In the genomic region with DNA sequence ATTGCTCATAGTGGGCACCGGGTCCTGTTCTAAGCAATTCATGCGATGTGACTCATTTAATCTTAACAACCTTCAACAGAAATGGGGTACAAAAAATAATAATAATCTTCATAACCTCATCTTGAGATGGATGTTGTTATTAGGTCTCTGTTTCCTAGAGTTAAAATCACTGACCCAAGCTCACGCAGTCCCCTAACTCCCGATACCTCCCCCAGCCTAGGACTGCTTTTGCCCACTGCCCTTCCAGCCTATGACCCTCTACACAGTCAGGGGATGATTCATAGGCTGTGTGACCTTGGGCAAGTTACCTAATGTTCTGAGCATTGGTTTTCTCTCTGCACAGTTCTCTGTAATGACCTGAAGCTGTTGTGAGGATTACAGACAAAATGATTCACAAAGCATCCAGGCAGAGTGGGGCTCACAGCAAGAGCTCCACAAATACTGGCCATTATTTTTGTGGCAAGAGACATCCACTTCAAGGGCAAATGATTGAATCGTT, we compare ENCODE assay signal across 1 cellular context.
TF ChIP-seq lines count a peak whose summit lies in the region.

No MANE protein-coding gene starts in this region.

TF ChIP-seq in K562, 482 proteins besides CTCF, POLR2A, EP300 and RAD21:
- TF ChIP-seq, protein P1, sequence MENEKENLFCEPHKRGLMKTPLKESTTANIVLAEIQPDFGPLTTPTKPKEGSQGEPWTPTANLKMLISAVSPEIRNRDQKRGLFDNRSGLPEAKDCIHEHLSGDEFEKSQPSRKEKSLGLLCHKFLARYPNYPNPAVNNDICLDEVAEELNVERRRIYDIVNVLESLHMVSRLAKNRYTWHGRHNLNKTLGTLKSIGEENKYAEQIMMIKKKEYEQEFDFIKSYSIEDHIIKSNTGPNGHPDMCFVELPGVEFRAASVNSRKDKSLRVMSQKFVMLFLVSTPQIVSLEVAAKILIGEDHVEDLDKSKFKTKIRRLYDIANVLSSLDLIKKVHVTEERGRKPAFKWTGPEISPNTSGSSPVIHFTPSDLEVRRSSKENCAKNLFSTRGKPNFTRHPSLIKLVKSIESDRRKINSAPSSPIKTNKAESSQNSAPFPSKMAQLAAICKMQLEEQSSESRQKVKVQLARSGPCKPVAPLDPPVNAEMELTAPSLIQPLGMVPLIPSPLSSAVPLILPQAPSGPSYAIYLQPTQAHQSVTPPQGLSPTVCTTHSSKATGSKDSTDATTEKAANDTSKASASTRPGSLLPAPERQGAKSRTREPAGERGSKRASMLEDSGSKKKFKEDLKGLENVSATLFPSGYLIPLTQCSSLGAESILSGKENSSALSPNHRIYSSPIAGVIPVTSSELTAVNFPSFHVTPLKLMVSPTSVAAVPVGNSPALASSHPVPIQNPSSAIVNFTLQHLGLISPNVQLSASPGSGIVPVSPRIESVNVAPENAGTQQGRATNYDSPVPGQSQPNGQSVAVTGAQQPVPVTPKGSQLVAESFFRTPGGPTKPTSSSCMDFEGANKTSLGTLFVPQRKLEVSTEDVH (IDR thresholded peaks at IDR 0.05; ENCODE audit: low read depth, partially characterized antibody), result no peak
- 0 out of 2 replicates have a peak, but pooled peaks have one; percentile 14 for TF ChIP-seq FOSL1 (tag; conservative IDR thresholded peaks at IDR 0.05)
TF ChIP-seq in K562: peak in this region for 1.
